In genomic region chr1:26788836-26789611, GRCh38 we compare ENCODE assay signal across 8 cellular contexts. TPM values are rescaled to one million over a fixed set of nuclear protein-coding genes. Genes with fewer than 3 reads are reported as not detected.
DNase-seq lines count a peak whose midpoint lies in the region; ATAC-seq and TF ChIP-seq lines count a peak whose summit lies in the region.

No MANE protein-coding gene starts in this region.

- no peaks in the 10 kb centered on the region for H3K27me3 ChIP-seq in kidney epithelial cell (ENCODE audit: control insufficient read depth, insufficient read depth, low read length)

- peak; percentile 88 for DNase-seq in CD1c-positive myeloid dendritic cell (ENCODE audit: extremely low spot score)
- peak; percentile 72 for DNase-seq in HFF-Myc (ENCODE audit: extremely low read depth, low read depth)
- DNase-seq in NCI-H226, result peak; percentile 76
- peak; percentile 75 for DNase-seq in activated CD4-positive, CD25-positive, alpha-beta regulatory T cell treated with anti-CD3 and anti-CD28 coated beads, Interleukin-2, amount 50 U/mL, for 72 hours
- peak; percentile 89 for DNase-seq in cerebellum (ENCODE audit: low spot score)
- no peak for DNase-seq in kidney epithelial cell (ENCODE audit: low read depth)
- peak; percentile 94 for DNase-seq in stimulated activated CD4-positive, alpha-beta T cell treated with anti-CD3 and anti-CD28 coated beads, Interleukin-15, amount 100 ng/mL, for 24 hours

- peak; percentile 97 for TF ChIP-seq CTCF in HFF-Myc (IDR thresholded peaks at IDR 0.05; ENCODE audit: low read depth, low read length, missing control alignments)
- peak; percentile 96 for TF ChIP-seq CTCF in kidney epithelial cell (IDR thresholded peaks at IDR 0.05; ENCODE audit: insufficient read depth, low read length, poor library complexity, severe bottlenecking)

- H3K4me3 ChIP-seq in HFF-Myc (replicated peaks; ENCODE audit: low read depth, low read length) (peak overlapping the region; percentile 65), kidney epithelial cell (ENCODE audit: low read depth, low read length) (peak overlapping the region; percentile 68)

- no peaks in the 10 kb centered on the region for H3K36me3 ChIP-seq in kidney epithelial cell (ENCODE audit: control insufficient read depth, insufficient read depth, low read length)

- ATAC-seq in HG03442 (IDR thresholded peaks at IDR 0.05; ENCODE audit: unreplicated experiment), result no peak

RNA-seq across cellular contexts. Expression of gene PIGV, which starts 1.3 kb away (rescaled TPM):
- total RNA-seq in cerebellum (6.5 TPM), kidney epithelial cell (8.5 and 11.5 TPM in 2 replicates)

RNA-seq across cellular contexts. Expression of gene ZDHHC18, which starts 37.5 kb away (rescaled TPM):
- total RNA-seq in cerebellum (8.4 TPM), kidney epithelial cell (24.2 and 27.0 TPM in 2 replicates)
